ENCODE assay signal across 28 cellular contexts in the genomic region with DNA sequence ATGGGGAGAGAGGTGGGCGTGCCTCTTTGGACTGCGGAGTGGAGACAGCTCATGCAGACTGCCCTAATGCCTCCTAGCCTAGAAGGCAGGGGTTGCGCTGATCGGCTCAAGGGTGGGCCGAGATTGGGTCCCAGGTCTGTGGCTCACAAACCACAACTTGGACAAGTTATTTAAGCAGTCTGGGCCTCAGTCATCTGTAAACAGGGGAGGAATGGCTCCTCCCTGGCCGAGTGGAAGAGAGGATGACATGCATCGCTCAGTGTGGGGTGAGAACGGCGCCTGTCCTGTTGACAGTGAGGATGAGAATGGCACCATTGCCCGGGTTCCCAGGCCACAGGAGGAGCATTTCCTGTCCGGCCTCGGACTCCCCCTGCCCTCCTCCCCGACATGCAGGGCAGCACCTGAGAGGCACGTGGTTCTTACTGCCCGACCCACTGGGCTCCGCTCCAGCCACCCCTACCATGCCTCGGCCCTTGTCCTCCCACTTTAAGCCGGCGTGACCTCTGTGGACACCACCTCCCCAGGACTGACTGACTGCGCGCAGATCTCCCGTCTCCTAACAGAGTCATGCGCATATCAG.
"Had no signal": no experiment of that assay in that cellular context is flagged by ENCODE, and none has a peak within 500 bp of the region (broad histone marks: within the 10 kb centered on the region; RNA-seq: fewer than 3 reads in every experiment).

No MANE protein-coding gene starts in this region.

- H3K27ac ChIP-seq: adrenal gland, body of pancreas, cardiac muscle cell, gastroesophageal sphincter, right lobe of liver, stomach, thyroid gland, upper lobe of left lung, VCaP had no signal

- H3K36me3 Mint-ChIP-seq: activated CD4-positive, alpha-beta memory T cell treated with anti-CD3 and anti-CD28 coated beads for 36 hours; activated naive CD8-positive, alpha-beta T cell treated with anti-CD3 and anti-CD28 coated beads for 36 hours; immature natural killer cell; stimulated activated effector memory CD8-positive, alpha-beta T cell treated with anti-CD3 and anti-CD28 coated beads, Interleukin-12 subunit alpha, Interleukin-12 subunit beta, amount 100 ng/mL, for 72 hours had no signal

- H3K27ac Mint-ChIP-seq: activated CD4-positive, alpha-beta memory T cell treated with anti-CD3 and anti-CD28 coated beads for 36 hours; activated naive CD4-positive, alpha-beta T cell treated with anti-CD3 and anti-CD28 coated beads for 36 hours; activated naive CD8-positive, alpha-beta T cell treated with anti-CD3 and anti-CD28 coated beads for 36 hours; activated T-helper 1 cell treated with anti-CD3 and anti-CD28 coated beads, Interleukin-12 subunit alpha, Interleukin-12 subunit beta, Interleukin-2, Interleukin-4 antibody, amounts not matched to agents 30 ng/mL and 10 ng/mL and 1 ng/mL, durations not matched to agents 14 hours and 24 hours and 36 hours; immature natural killer cell; T-helper 1 cell treated with Interleukin-12 subunit alpha and Interleukin-12 subunit beta and Interleukin-4 antibody, amounts not matched to agents 30 μg/mL and 1 μg/mL, for 36 hours had no signal

- H3K27me3 Mint-ChIP-seq: activated CD4-positive, alpha-beta memory T cell treated with anti-CD3 and anti-CD28 coated beads for 36 hours; activated naive CD8-positive, alpha-beta T cell treated with anti-CD3 and anti-CD28 coated beads for 36 hours had no signal

- H3K4me3 ChIP-seq: adrenal gland, body of pancreas, cardiac muscle cell, gastroesophageal sphincter, right lobe of liver, stomach, thyroid gland, upper lobe of left lung had no signal

- H3K4me1 ChIP-seq: adrenal gland had no signal

- H3K9me3 Mint-ChIP-seq: activated CD4-positive, alpha-beta memory T cell treated with anti-CD3 and anti-CD28 coated beads for 36 hours; activated naive CD4-positive, alpha-beta T cell treated with anti-CD3 and anti-CD28 coated beads for 36 hours; activated naive CD8-positive, alpha-beta T cell treated with anti-CD3 and anti-CD28 coated beads for 36 hours; immature natural killer cell; stimulated activated effector memory CD8-positive, alpha-beta T cell treated with anti-CD3 and anti-CD28 coated beads, Interleukin-12 subunit alpha, Interleukin-12 subunit beta, amount 100 ng/mL, for 72 hours; T-helper 1 cell treated with Interleukin-12 subunit alpha and Interleukin-12 subunit beta and Interleukin-4 antibody, amounts not matched to agents 30 μg/mL and 1 μg/mL, for 36 hours had no signal

- H3K4me3 Mint-ChIP-seq: activated CD4-positive, alpha-beta memory T cell treated with anti-CD3 and anti-CD28 coated beads for 36 hours; activated naive CD4-positive, alpha-beta T cell treated with anti-CD3 and anti-CD28 coated beads for 36 hours; activated naive CD8-positive, alpha-beta T cell treated with anti-CD3 and anti-CD28 coated beads for 36 hours; activated T-helper 1 cell treated with anti-CD3 and anti-CD28 coated beads, Interleukin-12 subunit alpha, Interleukin-12 subunit beta, Interleukin-2, Interleukin-4 antibody, amounts not matched to agents 30 ng/mL and 10 ng/mL and 1 ng/mL, durations not matched to agents 14 hours and 24 hours and 36 hours; immature natural killer cell; naive thymus-derived CD8-positive, alpha-beta T cell; stimulated activated effector memory CD8-positive, alpha-beta T cell treated with anti-CD3 and anti-CD28 coated beads, Interleukin-12 subunit alpha, Interleukin-12 subunit beta, amount 100 ng/mL, for 72 hours; T-helper 1 cell treated with Interleukin-12 subunit alpha and Interleukin-12 subunit beta and Interleukin-4 antibody, amounts not matched to agents 30 μg/mL and 1 μg/mL, for 36 hours had no signal

- H3K27me3 ChIP-seq: adrenal gland, body of pancreas, cardiac muscle cell, gastroesophageal sphincter, right lobe of liver, stomach, thyroid gland, upper lobe of left lung had no signal

- DNase-seq: activated CD4-positive, alpha-beta memory T cell treated with anti-CD3 and anti-CD28 coated beads for 36 hours; activated CD4-positive, alpha-beta T cell treated with anti-CD3 and anti-CD28 coated beads for 48 hours; activated CD8-positive, alpha-beta memory T cell treated with anti-CD3 and anti-CD28 coated beads, Interleukin-2, amount 50 U/mL, for 4 hours; activated effector memory CD4-positive, alpha-beta T cell treated with anti-CD3 and anti-CD28 coated beads, Interleukin-2, amount 50 U/mL, for 16 hours; activated naive CD4-positive, alpha-beta T cell treated with anti-CD3 and anti-CD28 coated beads for 36 hours; activated naive CD8-positive, alpha-beta T cell treated with anti-CD3 and anti-CD28 coated beads for 36 hours; activated T-cell treated with anti-CD3 and anti-CD28 coated beads, Interleukin-2, amount 50 U/mL, for 1 hour; adrenal gland; body of pancreas; hippocampal formation; immature natural killer cell; mesenchymal stem cell; stimulated activated CD4-positive, alpha-beta T cell treated with anti-CD3 and anti-CD28 coated beads, Interleukin-12 subunit alpha, Interleukin-12 subunit beta, amount 100 ng/mL, for 4 hours; stimulated activated CD4-positive, alpha-beta T cell treated with anti-CD3 and anti-CD28 coated beads, Interleukin-4, amount 100 ng/mL, for 1 hour; stomach; T-helper 9 cell; thyroid gland had no signal

- FAIRE-seq: endothelial cell of umbilical vein, TTC549 had no signal

- ATAC-seq: body of pancreas; gastroesophageal sphincter; naive thymus-derived CD8-positive, alpha-beta T cell; right lobe of liver; stimulated activated effector memory CD8-positive, alpha-beta T cell treated with anti-CD3 and anti-CD28 coated beads, Interleukin-12 subunit alpha, Interleukin-12 subunit beta, amount 100 ng/mL, for 72 hours had no signal

- H3K36me3 ChIP-seq: adrenal gland, cardiac muscle cell, gastroesophageal sphincter, right lobe of liver, stomach, thyroid gland, upper lobe of left lung had no signal

- H3K9me3 ChIP-seq: adrenal gland, body of pancreas, gastroesophageal sphincter, right lobe of liver, stomach, thyroid gland, upper lobe of left lung had no signal
